Comparison of ENCODE assay signal across 18 cellular contexts in genomic region chr2:195017890-195018289, GRCh38.
"Had no signal": no experiment of that assay in that cellular context is flagged by ENCODE, and none has a peak within 500 bp of the region (broad histone marks: within the 10 kb centered on the region; RNA-seq: fewer than 3 reads in every experiment).

No MANE protein-coding gene starts in this region.

- H3K36me3 ChIP-seq: adrenal gland, left ventricle myocardium inferior, sigmoid colon, thoracic aorta, WERI-Rb-1 had no signal

- DNase-seq: activated CD4-positive, alpha-beta T cell treated with anti-CD3 and anti-CD28 coated beads for 4 hours; activated CD8-positive, alpha-beta T cell treated with anti-CD3 and anti-CD28 coated beads, Interleukin-2, amount 10 ng/mL, durations not matched to agents 7 days and 5 days; activated naive CD4-positive, alpha-beta T cell treated with anti-CD3 and anti-CD28 coated beads, Interleukin-2, amount 50 U/mL, for 16 hours; caudate nucleus; effector CD4-positive, alpha-beta T cell; foreskin melanocyte; head of caudate nucleus; islet precursor cell; left ventricle myocardium inferior; nephron progenitor cell; sigmoid colon; stimulated activated CD4-positive, alpha-beta T cell treated with anti-CD3 and anti-CD28 coated beads, Interleukin-2, amount 100 ng/mL, for 24 hours; stimulated activated naive CD4-positive, alpha-beta T cell treated with Interleukin-2 at 50 U/mL for 16 hours; T1000; WERI-Rb-1 had no signal

- H3K27ac Mint-ChIP-seq: activated CD8-positive, alpha-beta T cell treated with anti-CD3 and anti-CD28 coated beads, Interleukin-2, amount 10 ng/mL, durations not matched to agents 7 days and 5 days; nephron progenitor cell had no signal

- H3K4me1 ChIP-seq: left ventricle myocardium inferior had no signal

- H3K4me3 Mint-ChIP-seq: activated CD8-positive, alpha-beta T cell treated with anti-CD3 and anti-CD28 coated beads, Interleukin-2, amount 10 ng/mL, durations not matched to agents 7 days and 5 days; nephron progenitor cell had no signal

- H3K9me3 ChIP-seq: adrenal gland, left ventricle myocardium inferior, sigmoid colon, thoracic aorta had no signal

- ATAC-seq: activated CD8-positive, alpha-beta T cell treated with anti-CD3 and anti-CD28 coated beads, Interleukin-2, amount 10 ng/mL, durations not matched to agents 7 days and 5 days had no signal

- H3K4me3 ChIP-seq: adrenal gland, coronary artery, left ventricle myocardium inferior, sigmoid colon, thoracic aorta had no signal

- H3K27me3 ChIP-seq: adrenal gland, sigmoid colon had no signal

- H3K9me3 Mint-ChIP-seq: nephron progenitor cell had no signal

- H3K27ac ChIP-seq: adrenal gland, coronary artery, left ventricle myocardium inferior, thoracic aorta, WERI-Rb-1 had no signal
